ENCODE assay signal across 23 cellular contexts in the genomic region with DNA sequence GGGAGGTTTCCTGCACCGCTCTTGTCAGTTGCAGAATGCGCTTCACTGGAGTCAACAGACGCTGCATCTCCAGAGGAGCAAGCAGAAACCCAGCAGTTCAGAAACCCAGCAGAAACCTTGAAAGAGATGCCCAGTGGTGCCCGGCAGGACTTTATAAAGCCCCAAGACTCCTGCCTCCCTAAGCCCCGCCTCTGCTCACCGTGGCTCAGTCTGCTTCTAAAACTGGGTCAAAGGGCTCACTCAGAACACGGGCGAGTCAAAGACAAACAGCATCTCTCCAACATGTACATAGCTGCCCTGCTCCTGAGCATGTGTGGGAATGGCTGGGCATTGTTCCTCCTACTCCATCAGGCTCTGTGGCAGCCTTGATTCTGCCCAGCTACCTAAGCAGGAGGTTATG. TPM values are rescaled to one million over a fixed set of nuclear protein-coding genes. Genes with fewer than 3 reads are reported as not detected.
DNase-seq lines count a peak whose midpoint lies in the region; ATAC-seq, FAIRE-seq and TF ChIP-seq lines count a peak whose summit lies in the region.
"Had no signal": no experiment of that assay in that cellular context is flagged by ENCODE, and none has a peak within 500 bp of the region (broad histone marks: within the 10 kb centered on the region; RNA-seq: fewer than 3 reads in every experiment).

TSS of gene HMGCS2 (minus strand) at position 128 of the 400 bp plus-strand sequence. CDS start at position 67, 61 bp downstream.

- intact Hi-C loops in breast epithelium (cut with DNase I; ENCODE audit: low total_unique reads), result no loop called here
- intact Hi-C loops in MCF 10A (cut with micrococcal nuclease), result no loop called here
- intact Hi-C loops in kidney (cut with DNase I), result no loop called here
- intact Hi-C loops in CD4-positive, alpha-beta T cell (cut with DNase I, micrococcal nuclease), result no loop called here

- H3K36me3 Mint-ChIP-seq in MCF 10A (ENCODE audit: insufficient read depth, unreplicated experiment) (no peaks in the 10 kb centered on the region), H9 (ENCODE audit: insufficient read depth in 1 of 3, low read depth in 3 of 3) (no peaks in the 10 kb centered on the region)
- H3K36me3 Mint-ChIP-seq in activated T-cell treated with anti-CD3 and anti-CD28 coated beads, Interleukin-2, amount 50 U/mL, for 72 hours (ENCODE audit: insufficient read depth in 2 of 2), result no peaks in the 10 kb centered on the region
- no peaks in the 10 kb centered on the region for H3K36me3 Mint-ChIP-seq in CD4-positive, alpha-beta T cell (ENCODE audit: low read depth)
- H3K36me3 Mint-ChIP-seq: CD14-positive monocyte had no signal

- H4K91ac ChIP-seq in H9 (ENCODE audit: insufficient read length, low read depth, low read length), result no peak within 1 kb of the TSS

- no peak within 1 kb of the TSS for H2BK20ac ChIP-seq in H9 (ENCODE audit: low read depth, low read length, poor library complexity, severe bottlenecking)

- no peak within 1 kb of the TSS for H3K27ac ChIP-seq in breast epithelium
- H3K27ac ChIP-seq in kidney (ENCODE audit: low read depth in 2 of 2, low read length in 2 of 2), result peak within 1 kb of the TSS in 1 of 2 donors; percentile 9
- H3K27ac ChIP-seq in parathyroid adenoma, result peak within 1 kb of the TSS; percentile 24
- no peak within 1 kb of the TSS for H3K27ac ChIP-seq in H9 (ENCODE audit: insufficient read length, low read depth, low read length)
- H3K27ac ChIP-seq in CD4-positive, alpha-beta T cell (ENCODE audit: low read depth, low read length), result no peak within 1 kb of the TSS
- H3K27ac ChIP-seq: adrenal gland, WERI-Rb-1 had no signal

- DNase-seq in breast epithelium (ENCODE audit: low spot score in 2 of 2) (no peak), MCF 10A (ENCODE audit: unreplicated experiment) (no peak), kidney (no peak), urothelium cell line (ENCODE audit: low spot score) (no peak), H9 (no peak)
- no peak for DNase-seq in activated T-cell treated with anti-CD3 and anti-CD28 coated beads, Interleukin-2, amount 50 U/mL, for 72 hours
- no peak for DNase-seq in CD4-positive, alpha-beta T cell
- DNase-seq: adrenal gland; cerebellar nuclear complex; DND-41; foreskin fibroblast; mammary epithelial cell; MV-4-11; NCI-H2171; NCI-H82; stimulated activated CD4-positive, alpha-beta T cell treated with anti-CD3 and anti-CD28 coated beads, Interleukin-4, amount 100 ng/mL, for 4 hours; trophoblast cell; WERI-Rb-1 had no signal

- POLR2A ChIA-PET in MCF 10A (lab: Yijun Ruan, JAX), result no interaction called here
- POLR2A ChIA-PET in CD4-positive, alpha-beta T cell (lab: Charles Lee), result no interaction called here

- H3K56ac ChIP-seq in H9 (ENCODE audit: insufficient read length, low read depth, low read length), result no peak within 1 kb of the TSS

- H3K4me3 ChIP-seq in breast epithelium (peak within 1 kb of the TSS in 1 of 3 donors; percentile 10), kidney (ENCODE audit: low read length in 2 of 2) (peak within 1 kb of the TSS; percentile 33 to 59), parathyroid adenoma (ENCODE audit: low read depth, low read length) (peak within 1 kb of the TSS; percentile 24)
- H3K4me3 ChIP-seq: adrenal gland had no signal

- no peak within 1 kb of the TSS for H4K5ac ChIP-seq in H9 (ENCODE audit: insufficient read length, low read depth, low read length)

- H2AFZ ChIP-seq in parathyroid adenoma (peak within 1 kb of the TSS; percentile 28), H9 (ENCODE audit: low read length) (no peak within 1 kb of the TSS)

- H3K4me1 ChIP-seq in breast epithelium (no peaks in the 10 kb centered on the region), kidney (ENCODE audit: control insufficient read depth in 1 of 2, insufficient read depth in 1 of 2, low read depth in 1 of 2, low read length in 2 of 2) (peaks cover 17 to 19% of the 10 kb centered on the region in 2 donors), parathyroid adenoma (peaks cover 30% of the 10 kb centered on the region), H9 (ENCODE audit: insufficient read depth, low read length) (peaks cover 5% of the 10 kb centered on the region; the same call in 1 of the 2 replicates)
- H3K4me1 ChIP-seq: adrenal gland had no signal

- H3K36me3 ChIP-seq in breast epithelium (no peaks in the 10 kb centered on the region), kidney (ENCODE audit: control insufficient read depth in 1 of 2, insufficient read depth in 2 of 2, low read length in 2 of 2) (no peaks in the 10 kb centered on the region), parathyroid adenoma (ENCODE audit: control insufficient read depth, insufficient read depth, low read length) (no peaks in the 10 kb centered on the region)
- H3K36me3 ChIP-seq: adrenal gland, WERI-Rb-1 had no signal

- no peak within 1 kb of the TSS for H3K18ac ChIP-seq in H9 (ENCODE audit: insufficient read length, low read depth, low read length)

- FAIRE-seq in kidney (lab: Jason Lieb, UNC) (no peak), urothelium cell line (lab: Jason Lieb, UNC) (peak; percentile 71)
- FAIRE-seq: A204.1, endometrium had no signal

- no peaks in the 10 kb centered on the region for H3K27me3 Mint-ChIP-seq in MCF 10A (ENCODE audit: insufficient read depth, unreplicated experiment)
- H3K27me3 Mint-ChIP-seq in activated T-cell treated with anti-CD3 and anti-CD28 coated beads, Interleukin-2, amount 50 U/mL, for 72 hours (ENCODE audit: low read depth), result peaks cover 18% of the 10 kb centered on the region
- H3K27me3 Mint-ChIP-seq in H9 (ENCODE audit: low read depth), result peaks cover 7% of the 10 kb centered on the region
- H3K27me3 Mint-ChIP-seq in CD4-positive, alpha-beta T cell, result peaks cover 17% of the 10 kb centered on the region

- no peak within 1 kb of the TSS for H3K27ac Mint-ChIP-seq in MCF 10A (ENCODE audit: low read depth, unreplicated experiment)
- no peak within 1 kb of the TSS for H3K27ac Mint-ChIP-seq in activated T-cell treated with anti-CD3 and anti-CD28 coated beads, Interleukin-2, amount 50 U/mL, for 72 hours
- no peak within 1 kb of the TSS for H3K27ac Mint-ChIP-seq in H9
- H3K27ac Mint-ChIP-seq in CD4-positive, alpha-beta T cell, result no peak within 1 kb of the TSS
- H3K27ac Mint-ChIP-seq: CD14-positive monocyte had no signal

- no peak for ATAC-seq in activated T-cell treated with anti-CD3 and anti-CD28 coated beads, Interleukin-2, amount 50 U/mL, for 72 hours (replicated peaks in 1 of 2)
- ATAC-seq in CD4-positive, alpha-beta T cell (ENCODE audit: poor library complexity), result no peak

- H3T11ph ChIP-seq in H9 (ENCODE audit: low read length), result no peak within 1 kb of the TSS

- TF ChIP-seq CTCF in breast epithelium (IDR thresholded peaks at IDR 0.05) (no peak), MCF 10A (IDR thresholded peaks at IDR 0.05; ENCODE audit: unreplicated experiment) (no peak), kidney (IDR thresholded peaks at IDR 0.05; ENCODE audit: borderline replicate concordance, extremely low read depth, insufficient read depth) (no peak), parathyroid adenoma (IDR thresholded peaks at IDR 0.05) (no peak), H9 (conservative IDR thresholded peaks at IDR 0.05) (no peak)
- no peak for TF ChIP-seq CTCF in CD4-positive, alpha-beta T cell (IDR thresholded peaks at IDR 0.05)

- H2BK5ac ChIP-seq in H9 (ENCODE audit: insufficient read length, low read length), result no peak within 1 kb of the TSS

- no peaks in the 10 kb centered on the region for H3K23me2 ChIP-seq in H9 (ENCODE audit: insufficient read length, low read depth, low read length, poor library complexity, severe bottlenecking)

- WGBS in H9 (ENCODE audit: extremely low coverage, insufficient read length, low lambda C conversion rate), result no CpG with 5 or more reads among the region's 8 CpGs

- H3K4me3 Mint-ChIP-seq in MCF 10A (ENCODE audit: unreplicated experiment) (no peak within 1 kb of the TSS), H9 (no peak within 1 kb of the TSS)
- no peak within 1 kb of the TSS for H3K4me3 Mint-ChIP-seq in activated T-cell treated with anti-CD3 and anti-CD28 coated beads, Interleukin-2, amount 50 U/mL, for 72 hours
- H3K4me3 Mint-ChIP-seq in CD4-positive, alpha-beta T cell, result no peak within 1 kb of the TSS
- H3K4me3 Mint-ChIP-seq: CD14-positive monocyte had no signal

- no peak within 1 kb of the TSS for H3K14ac ChIP-seq in H9 (ENCODE audit: insufficient read depth, low read length)

- H3K79me2 ChIP-seq in parathyroid adenoma, result no peaks in the 10 kb centered on the region
- no peaks in the 10 kb centered on the region for H3K79me2 ChIP-seq in H9 (ENCODE audit: insufficient read depth, low read length)

- H4K8ac ChIP-seq in H9 (replicated peaks; ENCODE audit: insufficient read length, low read depth, low read length), result no peak within 1 kb of the TSS

- CTCF ChIA-PET in MCF 10A (lab: Yijun Ruan, JAX), result interaction anchor here (0.7 to 2.1 kb wide), 2 partner anchors 18 to 25 kb away, joined by 4 to 10 read pairs; no protein-coding TSS in a partner anchor
- CTCF ChIA-PET in CD4-positive, alpha-beta T cell (lab: Charles Lee), result no interaction called here

- BruUV-seq in MCF 10A (replicated peaks; lab: Mats Ljungman, UMichigan), result no TSS peak

- no peak for TF ChIP-seq POLR2A in breast epithelium (IDR thresholded peaks at IDR 0.05)

- H3K4me2 ChIP-seq in parathyroid adenoma (ENCODE audit: low read length) (peak within 1 kb of the TSS; percentile 47), H9 (ENCODE audit: insufficient read depth, insufficient read length, low read length) (no peak within 1 kb of the TSS)

- no peaks in the 10 kb centered on the region for H3K79me1 ChIP-seq in H9 (ENCODE audit: insufficient read depth, low read depth, low read length, poor library complexity, severe bottlenecking)

- peaks cover 0 to 7% of the 10 kb centered on the region in 2 donors for H3K9me3 ChIP-seq in breast epithelium
- H3K9me3 ChIP-seq in kidney (ENCODE audit: control insufficient read depth in 1 of 2, low read length in 2 of 2), result no peaks in the 10 kb centered on the region
- H3K9me3 ChIP-seq in parathyroid adenoma (ENCODE audit: control insufficient read depth, low read length), result no peaks in the 10 kb centered on the region
- H3K9me3 ChIP-seq in H9 (ENCODE audit: control insufficient read depth, low read depth, low read length), result no peaks in the 10 kb centered on the region
- no peaks in the 10 kb centered on the region for H3K9me3 ChIP-seq in CD4-positive, alpha-beta T cell (ENCODE audit: control insufficient read depth, low read length)
- H3K9me3 ChIP-seq: adrenal gland had no signal

- no peak within 1 kb of the TSS for H3K4ac ChIP-seq in H9 (ENCODE audit: low read depth, low read length)

- no peak within 1 kb of the TSS for H3K23ac ChIP-seq in H9 (ENCODE audit: insufficient read length, low read depth, low read length)

- H3K27me3 ChIP-seq in breast epithelium (no peaks in the 10 kb centered on the region), parathyroid adenoma (ENCODE audit: control insufficient read depth, insufficient read depth, low read length) (no peaks in the 10 kb centered on the region), H9 (ENCODE audit: insufficient read depth, low read length) (no peaks in the 10 kb centered on the region)
- peaks cover 14% of the 10 kb centered on the region for H3K27me3 ChIP-seq in CD4-positive, alpha-beta T cell (ENCODE audit: control insufficient read depth, insufficient read depth, low read length)

- no peaks in the 10 kb centered on the region for H4K20me1 ChIP-seq in H9 (ENCODE audit: control insufficient read depth, insufficient read depth, insufficient read length)

- no peak within 1 kb of the TSS for H2AK5ac ChIP-seq in H9 (ENCODE audit: insufficient read length, low read length)

- H2BK120ac ChIP-seq in H9 (ENCODE audit: low read depth, low read length, poor library complexity, severe bottlenecking), result no peak within 1 kb of the TSS

- H3K9me3 Mint-ChIP-seq in MCF 10A (ENCODE audit: unreplicated experiment), result no peaks in the 10 kb centered on the region
- H3K9me3 Mint-ChIP-seq in activated T-cell treated with anti-CD3 and anti-CD28 coated beads, Interleukin-2, amount 50 U/mL, for 72 hours, result no peaks in the 10 kb centered on the region
- no peaks in the 10 kb centered on the region; a peak in 1 of 5 replicates for H3K9me3 Mint-ChIP-seq in H9
- no peaks in the 10 kb centered on the region for H3K9me3 Mint-ChIP-seq in CD4-positive, alpha-beta T cell

- H2BK12ac ChIP-seq in H9 (ENCODE audit: insufficient read length, low read depth, low read length), result no peak within 1 kb of the TSS

- H3K9ac ChIP-seq in kidney (ENCODE audit: low read length in 2 of 2) (peak within 1 kb of the TSS in 1 of 2 donors; percentile 50), parathyroid adenoma (no peak within 1 kb of the TSS), H9 (ENCODE audit: extremely low read depth, insufficient read length, low read length) (no peak within 1 kb of the TSS)

- peaks cover 5% of the 10 kb centered on the region for H3K4me1 Mint-ChIP-seq in MCF 10A (ENCODE audit: insufficient read depth, unreplicated experiment)
- no peaks in the 10 kb centered on the region for H3K4me1 Mint-ChIP-seq in activated T-cell treated with anti-CD3 and anti-CD28 coated beads, Interleukin-2, amount 50 U/mL, for 72 hours (ENCODE audit: low read depth)
- peaks cover 10 to 11% of the 10 kb centered on the region in 2 experiments for H3K4me1 Mint-ChIP-seq in H9
- H3K4me1 Mint-ChIP-seq in CD4-positive, alpha-beta T cell (ENCODE audit: low read depth), result no peaks in the 10 kb centered on the region
- H3K4me1 Mint-ChIP-seq: CD14-positive monocyte had no signal

- no peak within 1 kb of the TSS for H2BK15ac ChIP-seq in H9 (ENCODE audit: low read depth, low read length)

RNA-seq across cellular contexts. Expression of gene HMGCS2, which starts in this region (rescaled TPM):
- 100 to 1,000 TPM in 1 of 3 donors, 10 to 100 TPM in 1, under 1 TPM in 1; 0.16 to 142 (median 23.0) TPM for total RNA-seq in breast epithelium
- total RNA-seq in MCF 10A (2022), result not detected in 2 replicates
- 3.9 TPM for total RNA-seq in kidney
- polyA plus RNA-seq in kidney (ENCODE audit: insufficient read depth, low read depth, low replicate concordance), result 163 TPM
- not detected for total RNA-seq in activated T-cell treated with anti-CD3 and anti-CD28 coated beads, Interleukin-2, amount 50 U/mL, for 72 hours
- total RNA-seq in H9 (2021), result not detected in 2 replicates
- not detected for total RNA-seq in CD4-positive, alpha-beta T cell
- total RNA-seq: mammary epithelial cell, RPMI7951 had no signal
- polyA plus RNA-seq: CD14-positive monocyte, mammary epithelial cell had no signal
